8 cellular contexts compared by ENCODE assay signal in genomic region chrX:85244411-85245210, GRCh38. TPM values are rescaled to one million over a fixed set of nuclear protein-coding genes. Genes with fewer than 3 reads are reported as not detected.
DNase-seq lines count a peak whose midpoint lies in the region; ATAC-seq and TF ChIP-seq lines count a peak whose summit lies in the region.

No MANE protein-coding gene starts in this region.

- TF ChIP-seq CTCF in mammary epithelial cell (conservative IDR thresholded peaks at IDR 0.05 in 1 of 2, IDR thresholded peaks at IDR 0.05 in 1 of 2; ENCODE audit: extremely low read depth in 1 of 2, insufficient read depth in 1 of 2, low read depth in 1 of 2, low read length in 2 of 2), result no peak

- H3K9me3 ChIP-seq in mammary epithelial cell (replicated peaks; ENCODE audit: insufficient read depth, low read length), result no peaks in the 10 kb centered on the region

- dilution Hi-C loops in mammary epithelial cell (cut with HindIII; ENCODE audit: low sequenced_read_pairs), result loop anchor here (5.0 kb wide), 1 partner anchor 48 kb away; no protein-coding TSS in a partner anchor

- H3K4me3 ChIP-seq in mammary epithelial cell (replicated peaks in 1 of 3; ENCODE audit: insufficient read depth in 1 of 3, low read depth in 2 of 3, low read length in 3 of 3), result peak overlapping the region; percentile 2 to 46 (median 38)

- H3K79me2 ChIP-seq in mammary epithelial cell (ENCODE audit: insufficient read depth, low read length), result no peaks in the 10 kb centered on the region

- peak overlapping the region; percentile 72 for H2AFZ ChIP-seq in mammary epithelial cell (ENCODE audit: low read depth, low read length)

- ATAC-seq in HG02798 (IDR thresholded peaks at IDR 0.05; ENCODE audit: poor library complexity, unreplicated experiment), result peak; percentile 54
- peak; percentile 40 for ATAC-seq in stimulated activated naive CD8-positive, alpha-beta T cell treated with anti-CD3 and anti-CD28 coated beads, Interleukin-15, Interleukin-2, amounts not matched to agents 100 U/mL and 50 U/mL, for 24 hours

- peak overlapping the region; percentile 88 for H3K4me2 ChIP-seq in mammary epithelial cell (ENCODE audit: insufficient read depth, low read depth, low read length)

- BruUV-seq in mammary epithelial cell (replicated peaks; lab: Mats Ljungman, UMichigan), result no TSS peak

- no peaks in the 10 kb centered on the region for H3K36me3 ChIP-seq in mammary epithelial cell (ENCODE audit: insufficient read depth, low read length)

- in situ Hi-C loops in mammary epithelial cell (cut with MboI; ENCODE audit: low sequenced_read_pairs in 2 of 2), result no loop called here

- intact Hi-C loops in mammary epithelial cell (cut with micrococcal nuclease), result no loop called here

- H3K9ac ChIP-seq in mammary epithelial cell (ENCODE audit: insufficient read depth, low read length), result no peak overlapping the region

- no peaks in the 10 kb centered on the region for H3K4me1 ChIP-seq in mammary epithelial cell (ENCODE audit: insufficient read depth, low read length)

- peak; percentile 17 for DNase-seq in activated T-cell treated with anti-CD3 and anti-CD28 coated beads, Interleukin-2, amount 50 U/mL, for 1 hour
- no peak for DNase-seq in activated T-cell treated with anti-CD3 and anti-CD28 coated beads for 4 hours
- peak; percentile 75 for DNase-seq in NCI-H748 (lab: John Stamatoyannopoulos, UW; ENCODE audit: unreplicated experiment)
- peak; percentile 2 for DNase-seq in mammary epithelial cell
- peak; percentile 80 for DNase-seq in left kidney (ENCODE audit: low read depth, low spot score)
- no peak for DNase-seq in stimulated activated naive CD8-positive, alpha-beta T cell treated with anti-CD3 and anti-CD28 coated beads, Interleukin-15, Interleukin-2, amounts not matched to agents 100 U/mL and 50 U/mL, for 24 hours
- no peak for DNase-seq in AG08395 (ENCODE audit: low spot score)

- WGBS in mammary epithelial cell (ENCODE audit: low coverage, missing lambda C conversion rate), result 44% methylated on average over 10 of the region's 42 CpGs

- CTCF ChIA-PET in mammary epithelial cell (lab: Charles Lee; ENCODE audit: low non-redundant PET), result no interaction called here

- no peak overlapping the region for H3K27ac ChIP-seq in mammary epithelial cell (ENCODE audit: insufficient read depth, low read depth, low read length)

- H3K27me3 ChIP-seq in mammary epithelial cell (ENCODE audit: insufficient read depth, low read length), result peaks cover 3% of the 10 kb centered on the region

- H4K20me1 ChIP-seq in mammary epithelial cell (ENCODE audit: insufficient read depth, low read length), result no peaks in the 10 kb centered on the region

RNA-seq across cellular contexts. Expression of gene ZNF711, which starts 0.8 kb away (rescaled TPM):
- 1 to 10 TPM in 1 of 2 donors, under 1 TPM in 1; 0.87 to 3.7 TPM for total RNA-seq in mammary epithelial cell
- polyA plus RNA-seq in mammary epithelial cell, result 0.02 TPM
- polyA minus RNA-seq in mammary epithelial cell, result not detected

RNA-seq across cellular contexts. Expression of gene SATL1, which starts 1.0 kb away (rescaled TPM):
- total RNA-seq in mammary epithelial cell, result under 1 TPM; under 0.01 to 0.14 TPM
- polyA plus RNA-seq in mammary epithelial cell, result not detected
- polyA minus RNA-seq in mammary epithelial cell, result not detected

Comparison
In these comparisons a context has a peak if more than half of its experiments do, and no peak if none do; other contexts are left out.
1. DNase-seq: peak in activated T-cell treated with anti-CD3 and anti-CD28 coated beads, Interleukin-2, amount 50 U/mL, for 1 hour (single experiment), NCI-H748 (single experiment), mammary epithelial cell (single experiment) and left kidney (single experiment); none in activated T-cell treated with anti-CD3 and anti-CD28 coated beads for 4 hours (single experiment), stimulated activated naive CD8-positive, alpha-beta T cell treated with anti-CD3 and anti-CD28 coated beads, Interleukin-15, Interleukin-2, amounts not matched to agents 100 U/mL and 50 U/mL, for 24 hours (single experiment) and AG08395 (single experiment).